In genomic region chr19:46783670-46784069, GRCh38 we compare ENCODE assay signal across 9 cellular contexts. TPM values are rescaled to one million over a fixed set of nuclear protein-coding genes. Genes with fewer than 3 reads are reported as not detected.
DNase-seq lines count a peak whose midpoint lies in the region; ATAC-seq and TF ChIP-seq lines count a peak whose summit lies in the region.
"Had no signal": no experiment of that assay in that cellular context is flagged by ENCODE, and none has a peak within 500 bp of the region (broad histone marks: within the 10 kb centered on the region; RNA-seq: fewer than 3 reads in every experiment).

No MANE protein-coding gene starts in this region.

- POLR2A ChIA-PET in WTC11 (lab: Charles Lee) = interaction anchor here (0.7 to 1.3 kb wide), 2 partner anchors 12 to 459 kb away, joined by 3 to 6 read pairs; no protein-coding TSS in a partner anchor

- peak overlapping the region; percentile 86 for H3K27ac ChIP-seq in CD4-positive, CD25-positive, alpha-beta regulatory T cell (ENCODE audit: insufficient read depth, low read length, poor library complexity, severe bottlenecking)
- H3K27ac ChIP-seq in HUES6 (ENCODE audit: low read depth, low read length) = peak overlapping the region; percentile 98
- peak overlapping the region; percentile 90 for H3K27ac ChIP-seq in lower lobe of right lung

- H3K27me3 Mint-ChIP-seq in CD4-positive, CD25-positive, alpha-beta regulatory T cell = no peaks in the 10 kb centered on the region
- peaks cover under 1% of the 10 kb centered on the region for H3K27me3 Mint-ChIP-seq in WTC11 (ENCODE audit: low read depth)

- H3K9me3 Mint-ChIP-seq in CD4-positive, CD25-positive, alpha-beta regulatory T cell = no peaks in the 10 kb centered on the region
- H3K9me3 Mint-ChIP-seq in WTC11 = no peaks in the 10 kb centered on the region

- peaks cover 12% of the 10 kb centered on the region for H3K36me3 Mint-ChIP-seq in CD4-positive, CD25-positive, alpha-beta regulatory T cell
- H3K36me3 Mint-ChIP-seq in WTC11 = peaks cover 54% of the 10 kb centered on the region

- intact Hi-C loops in lower lobe of right lung (cut with DNase I) = no loop called here

- no peaks in the 10 kb centered on the region for H3K27me3 ChIP-seq in CD4-positive, CD25-positive, alpha-beta regulatory T cell (ENCODE audit: control insufficient read depth, insufficient read depth, low read length)
- H3K27me3 ChIP-seq in HUES6 (ENCODE audit: control insufficient read depth, insufficient read depth, low read length) (no peaks in the 10 kb centered on the region), lower lobe of right lung (ENCODE audit: low read depth) (no peaks in the 10 kb centered on the region)

- no peak for TF ChIP-seq CTCF in WTC11 (IDR thresholded peaks at IDR 0.05)
- no peak for TF ChIP-seq CTCF in lower lobe of right lung (IDR thresholded peaks at IDR 0.05)

- no peaks in the 10 kb centered on the region for H3K9me3 ChIP-seq in CD4-positive, CD25-positive, alpha-beta regulatory T cell (ENCODE audit: control insufficient read depth in 2 of 2, low read length in 2 of 2)
- H3K9me3 ChIP-seq in HUES6 (ENCODE audit: control insufficient read depth, insufficient read depth, low read depth, low read length) (no peaks in the 10 kb centered on the region), lower lobe of right lung (no peaks in the 10 kb centered on the region)

- no peak for ATAC-seq in CD4-positive, CD25-positive, alpha-beta regulatory T cell (ENCODE audit: low read depth in 2 of 2)
- ATAC-seq in WTC11 = no peak
- no peak for ATAC-seq in lower lobe of right lung
- ATAC-seq in HG02852 (IDR thresholded peaks at IDR 0.05; ENCODE audit: unreplicated experiment) = no peak

- peaks cover 47% of the 10 kb centered on the region for H3K4me1 ChIP-seq in CD4-positive, CD25-positive, alpha-beta regulatory T cell (ENCODE audit: control insufficient read depth, insufficient read depth, low read length, poor library complexity, severe bottlenecking)
- H3K4me1 ChIP-seq in HUES6 (ENCODE audit: control insufficient read depth, insufficient read depth, low read length) = peaks cover 23% of the 10 kb centered on the region
- H3K4me1 ChIP-seq in lower lobe of right lung = peaks cover 37% of the 10 kb centered on the region

- CTCF ChIA-PET in WTC11 (lab: Charles Lee) = interaction anchor here (0.6 to 3.2 kb wide), 8 partner anchors 17 to 230 kb away, joined by 3 to 14 read pairs (median 6); no protein-coding TSS in a partner anchor

- H3K4me3 ChIP-seq in CD4-positive, CD25-positive, alpha-beta regulatory T cell (ENCODE audit: low read depth, low read length) = peak overlapping the region; percentile 85
- H3K4me3 ChIP-seq in HUES6 (ENCODE audit: low read depth, low read length) (peak overlapping the region; percentile 98), lower lobe of right lung (peak overlapping the region; percentile 86)

- H3K9ac ChIP-seq in HUES6 (ENCODE audit: low read length) = peak overlapping the region; percentile 99

- H3K4me1 Mint-ChIP-seq in CD4-positive, CD25-positive, alpha-beta regulatory T cell = peaks cover 8 to 55% (median 31%) of the 10 kb centered on the region in 4 donors
- H3K4me1 Mint-ChIP-seq in WTC11 = peaks cover 38% of the 10 kb centered on the region

- no peak for DNase-seq in CD4-positive, CD25-positive, alpha-beta regulatory T cell
- DNase-seq in WTC11 (ENCODE audit: low spot score) = no peak
- DNase-seq in lower lobe of right lung = no peak
- no peak for DNase-seq in NCI-H526 treated with DMSO at 0.1 percent for 48 hours (lab: John Stamatoyannopoulos, UW)
- DNase-seq in NCI-H146 (lab: John Stamatoyannopoulos, UW) = no peak
- DNase-seq in UCSD-AML1 (lab: John Stamatoyannopoulos, UW; ENCODE audit: unreplicated experiment) = no peak
- DNase-seq: anterior cingulate cortex had no signal

- H3K27ac Mint-ChIP-seq in CD4-positive, CD25-positive, alpha-beta regulatory T cell = peak overlapping the region; percentile 78 to 92 (median 83)
- peak overlapping the region; percentile 92 for H3K27ac Mint-ChIP-seq in WTC11

- peak overlapping the region; percentile 93 to 100 (median 96) for H3K4me3 Mint-ChIP-seq in CD4-positive, CD25-positive, alpha-beta regulatory T cell
- H3K4me3 Mint-ChIP-seq in WTC11 = peak overlapping the region; percentile 95

- H3K36me3 ChIP-seq in CD4-positive, CD25-positive, alpha-beta regulatory T cell (ENCODE audit: control insufficient read depth, insufficient read depth, low read length) = peaks cover 27% of the 10 kb centered on the region
- H3K36me3 ChIP-seq in HUES6 (ENCODE audit: control insufficient read depth, insufficient read depth, low read length) = peaks cover 69% of the 10 kb centered on the region
- peaks cover 52% of the 10 kb centered on the region for H3K36me3 ChIP-seq in lower lobe of right lung

TF ChIP-seq in WTC11, 78 proteins besides CTCF, POLR2A, EP300 and RAD21 (continues in another document):
- TF ChIP-seq CDX4 (CRISPR knock-in tag; IDR thresholded peaks at IDR 0.05; ENCODE audit: borderline replicate concordance) (no peak), ZMAT4 (CRISPR knock-in tag; IDR thresholded peaks at IDR 0.05) (no peak), IRF1 (CRISPR knock-in tag; IDR thresholded peaks at IDR 0.05) (no peak), ERG (CRISPR knock-in tag; IDR thresholded peaks at IDR 0.05) (no peak), ARID4B (CRISPR knock-in tag; IDR thresholded peaks at IDR 0.05; ENCODE audit: borderline replicate concordance) (no peak)

RNA-seq across cellular contexts. Expression of gene SLC1A5, which starts 4.7 kb away (rescaled TPM):
- total RNA-seq in CD4-positive, CD25-positive, alpha-beta regulatory T cell = 23.9 TPM
- polyA plus RNA-seq in CD4-positive, CD25-positive, alpha-beta regulatory T cell = 10 to 100 TPM; 23.6 to 28.8 (median 27.2) TPM
- 173 to 239 TPM (median 187 TPM) in 3 replicates for total RNA-seq in WTC11 (2021)
- 120 TPM for total RNA-seq in lower lobe of right lung

RNA-seq across cellular contexts. Expression of gene STRN4, which starts 37.4 kb away (rescaled TPM):
- 121 TPM for total RNA-seq in CD4-positive, CD25-positive, alpha-beta regulatory T cell
- 10 to 100 TPM; 11.9 to 16.7 (median 15.0) TPM for polyA plus RNA-seq in CD4-positive, CD25-positive, alpha-beta regulatory T cell
- 126 to 144 TPM (median 137 TPM) in 3 replicates for total RNA-seq in WTC11 (2021)
- total RNA-seq in lower lobe of right lung = 69.1 TPM

RNA-seq across cellular contexts. Expression of gene FKRP, which starts 37.8 kb away (rescaled TPM):
- 18.7 TPM for total RNA-seq in CD4-positive, CD25-positive, alpha-beta regulatory T cell
- polyA plus RNA-seq in CD4-positive, CD25-positive, alpha-beta regulatory T cell = 1 to 10 TPM; 2.7 to 4.9 (median 3.5) TPM
- total RNA-seq in WTC11 (2021) (23.4 to 26.1 TPM (median 24.1 TPM) in 3 replicates), lower lobe of right lung (13.2 TPM)
